In the genomic region with DNA sequence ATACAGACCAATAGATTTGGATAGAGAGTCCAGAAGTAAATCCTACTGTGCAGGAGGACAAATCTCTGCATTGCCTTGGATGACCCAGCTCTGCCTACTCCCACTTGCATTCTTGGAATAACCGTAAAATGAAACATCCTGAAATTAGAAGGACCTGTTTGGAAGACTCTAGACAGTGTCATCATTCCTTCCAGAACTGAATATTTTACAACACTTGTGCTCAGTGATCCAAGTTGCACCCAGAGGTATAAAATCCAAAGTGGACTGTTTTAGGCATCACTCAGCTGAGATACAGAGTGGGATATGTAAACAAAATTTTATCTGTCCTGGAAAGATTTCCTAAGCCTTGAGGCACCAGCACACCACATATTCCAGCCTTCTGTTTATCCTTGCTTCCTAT, we compare ENCODE assay signal across 7 cellular contexts. TPM values are rescaled to one million over a fixed set of nuclear protein-coding genes. Genes with fewer than 3 reads are reported as not detected.
"Had no signal": no experiment of that assay in that cellular context is flagged by ENCODE, and none has a peak within 500 bp of the region (broad histone marks: within the 10 kb centered on the region; RNA-seq: fewer than 3 reads in every experiment).

No MANE protein-coding gene starts in this region.

- H3K4me3 ChIP-seq: GM23338, HAP-1, K562 had no signal

- H3K4me3 Mint-ChIP-seq: GM23338 had no signal

- DNase-seq: IMR-90 had no signal

- H2AFZ ChIP-seq: GM23338 had no signal

- ATAC-seq: GM23338, HCT116, K562 had no signal

- H3K4me2 ChIP-seq: GM23338 had no signal

- H3K36me3 ChIP-seq: HAP-1 had no signal

- H3K27ac Mint-ChIP-seq: GM23338 had no signal

- H3K4me1 ChIP-seq: HAP-1 had no signal

RNA-seq across cellular contexts. Expression of gene OR2Y1, which starts 43.7 kb away (rescaled TPM):
- total RNA-seq: GM23338, H1, HT-29, IMR-90, K562 had no signal
- polyA plus RNA-seq: GM23338, H1, IMR-90, K562 had no signal

RNA-seq across cellular contexts. Expression of gene FLT4, which starts 46.7 kb away (rescaled TPM):
- total RNA-seq: HT-29 had no signal
